ENCODE assay signal across 17 cellular contexts in genomic region chr11:68882391-68882790, GRCh38. TPM values are rescaled to one million over a fixed set of nuclear protein-coding genes. Genes with fewer than 3 reads are reported as not detected.
DNase-seq lines count a peak whose midpoint lies in the region; ATAC-seq, FAIRE-seq and TF ChIP-seq lines count a peak whose summit lies in the region.
"Had no signal": no experiment of that assay in that cellular context is flagged by ENCODE, and none has a peak within 500 bp of the region (broad histone marks: within the 10 kb centered on the region; RNA-seq: fewer than 3 reads in every experiment).

No MANE protein-coding gene starts in this region.

- no peak for TF ChIP-seq EP300 in GM12878 (IDR thresholded peaks at IDR 0.05; ENCODE audit: borderline replicate concordance in 1 of 2, control insufficient read depth in 1 of 2, low read depth in 2 of 2, low read length in 2 of 2)

- no peak for TF ChIP-seq RAD21 in GM12878 (IDR thresholded peaks at IDR 0.05; ENCODE audit: insufficient read depth, low read depth, low read length)

- SMC1A ChIA-PET in GM12878 (lab: Charles Lee; ENCODE audit: uncharacterized antibody, unreplicated experiment), result no interaction called here

- DNase-seq in GM12878 (ENCODE audit: low read depth, low spot score) (no peak), mesenteric fat pad (ENCODE audit: low spot score) (peak; percentile 75), NCI-H2029 (lab: John Stamatoyannopoulos, UW) (no peak), NCI-H2107 (lab: John Stamatoyannopoulos, UW) (no peak), HT-29 (ENCODE audit: low spot score) (no peak)
- DNase-seq: C1 segment of cervical spinal cord; Calu3; CD4-positive, alpha-beta memory T cell; COR-L47; DMS53; DMS79 treated with DMSO at 0.1 percent for 48 hours; GF-D8; GOT3 had no signal

- H4K20me1 ChIP-seq in GM12878 (ENCODE audit: control insufficient read depth, insufficient read depth), result no peaks in the 10 kb centered on the region

- in situ Hi-C loops in GM12878 (cut with MboI), result no loop called here

- no peaks in the 10 kb centered on the region for H3K4me1 Mint-ChIP-seq in activated T-helper 17 cell treated with anti-CD3 and anti-CD28 coated beads, Interleukin-2, amount 50 U/mL, for 72 hours
- H3K4me1 Mint-ChIP-seq: CD4-positive, alpha-beta memory T cell had no signal

- CTCF ChIA-PET in GM12878 (lab: Yijun Ruan, JAX), result no interaction called here

- no peaks in the 10 kb centered on the region for H3K9me3 ChIP-seq in GM12878 (replicated peaks; ENCODE audit: control insufficient read depth, insufficient read depth, low read length)
- H3K9me3 ChIP-seq: HAP-1 had no signal

- POLR2A ChIA-PET in GM12878 (lab: Charles Lee), result no interaction called here

- H2AFZ ChIP-seq in GM12878 (ENCODE audit: control insufficient read depth, low read depth, low read length), result no peak overlapping the region

- intact Hi-C loops in GM12878 (cut with micrococcal nuclease; ENCODE audit: unreplicated experiment), result no loop called here

- no peaks in the 10 kb centered on the region for H3K27me3 Mint-ChIP-seq in activated T-helper 17 cell treated with anti-CD3 and anti-CD28 coated beads, Interleukin-2, amount 50 U/mL, for 72 hours
- H3K27me3 Mint-ChIP-seq: CD4-positive, alpha-beta memory T cell had no signal

- no peak overlapping the region for H3K4me3 Mint-ChIP-seq in activated T-helper 17 cell treated with anti-CD3 and anti-CD28 coated beads, Interleukin-2, amount 50 U/mL, for 72 hours
- H3K4me3 Mint-ChIP-seq: CD4-positive, alpha-beta memory T cell had no signal

- H3K4me3 ChIP-seq in GM12878, result no peak overlapping the region
- H3K4me3 ChIP-seq: HAP-1 had no signal

- ATAC-seq in activated T-helper 17 cell treated with anti-CD3 and anti-CD28 coated beads, Interleukin-2, amount 50 U/mL, for 72 hours (replicated peaks), result no peak
- ATAC-seq in GM12878, result no peak

- no peaks in the 10 kb centered on the region; a peak in 1 of 4 replicates for H3K36me3 ChIP-seq in GM12878 (ENCODE audit: control insufficient read depth in 2 of 2, insufficient read depth in 2 of 2, low read length in 1 of 2)
- H3K36me3 ChIP-seq: HAP-1 had no signal

- RAD21 ChIA-PET in GM12878 (lab: Charles Lee; ENCODE audit: unreplicated experiment), result no interaction called here

- H3K27ac ChIP-seq in GM12878 (ENCODE audit: control insufficient read depth, insufficient read depth), result no peak overlapping the region

- H3K9ac ChIP-seq in GM12878 (ENCODE audit: control insufficient read depth, insufficient read depth, low read length), result no peak overlapping the region

- peak overlapping the region; percentile 65 for H3K27ac Mint-ChIP-seq in activated T-helper 17 cell treated with anti-CD3 and anti-CD28 coated beads, Interleukin-2, amount 50 U/mL, for 72 hours
- H3K27ac Mint-ChIP-seq: CD4-positive, alpha-beta memory T cell had no signal

- H3K4me2 ChIP-seq in GM12878 (ENCODE audit: control insufficient read depth, insufficient read depth), result no peak overlapping the region

- no peak for TF ChIP-seq CTCF in GM12878 (IDR thresholded peaks at IDR 0.05 in 2 of 3, conservative IDR thresholded peaks at IDR 0.05 in 1 of 3; ENCODE audit: control insufficient read depth in 2 of 3, extremely low read depth in 1 of 3, insufficient read depth in 1 of 3, low read depth in 3 of 3, low read length in 3 of 3)

- TF ChIP-seq POLR2A in GM12878 (IDR thresholded peaks at IDR 0.05; ENCODE audit: low read depth, low read length), result no peak

- whole genome bisulfite sequencing in GM12878 (ENCODE audit: insufficient coverage, insufficient replicate concordance, low lambda C conversion rate, missing lambda C conversion rate), result 91% methylated on average over 7 of the region's 13 CpGs

- H3K9me3 Mint-ChIP-seq in activated T-helper 17 cell treated with anti-CD3 and anti-CD28 coated beads, Interleukin-2, amount 50 U/mL, for 72 hours, result no peaks in the 10 kb centered on the region
- H3K9me3 Mint-ChIP-seq: CD4-positive, alpha-beta memory T cell had no signal

- H3K27me3 ChIP-seq in GM12878 (replicated peaks in 1 of 2; ENCODE audit: control insufficient read depth in 2 of 2, insufficient read depth in 2 of 2, low read length in 1 of 2), result no peaks in the 10 kb centered on the region

- H3K79me2 ChIP-seq in GM12878 (ENCODE audit: control insufficient read depth, insufficient read depth, low read length), result no peaks in the 10 kb centered on the region

- FAIRE-seq in GM12878 (lab: Jason Lieb, UNC), result no peak
- FAIRE-seq: GM12892, H54 had no signal

- peaks cover 11% of the 10 kb centered on the region for H3K36me3 Mint-ChIP-seq in activated T-helper 17 cell treated with anti-CD3 and anti-CD28 coated beads, Interleukin-2, amount 50 U/mL, for 72 hours (ENCODE audit: low read depth)

- H3K4me1 ChIP-seq in GM12878 (ENCODE audit: control insufficient read depth, insufficient read depth, low read length), result no peaks in the 10 kb centered on the region

- no TSS peak for BruUV-seq in GM12878 (replicated peaks; lab: Mats Ljungman, UMichigan)

RNA-seq across cellular contexts. Expression of gene MRPL21, which starts 21.2 kb away (rescaled TPM):
- 10 to 100 TPM; 43.4 to 96.4 TPM for total RNA-seq in activated T-helper 17 cell treated with anti-CD3 and anti-CD28 coated beads, Interleukin-2, amount 50 U/mL, for 72 hours
- 18.4 and 19.7 TPM in 2 replicates for total RNA-seq in GM12878 (2013; cell fraction: nucleolus; rRNA removed)
- total RNA-seq in GM12878 (2014; rRNA removed) (113 and 127 TPM in 2 replicates), GM12878 (2014; rRNA removed; fragmentation: Illumina TruSeq; extraction: Trizol) (92.1 and 102 TPM in 2 replicates), GM12878 (2021) (96.5 and 102 TPM in 2 replicates), mesenteric fat pad (41.9 TPM)
- 31.3 TPM for polyA plus RNA-seq in GM12878 (2011; ENCODE audit: low read depth)
- polyA plus RNA-seq in GM12878 (2011; rRNA removed) (85.8 and 131 TPM in 2 replicates), GM12878 (2014; fragmentation: Illumina TruSeq; extraction: Trizol) (69.3 and 86.6 TPM in 2 replicates), GM12878 (2014; fragmentation: Nextera tagmentation; extraction: Ambion mirVana) (100 to 1,000 TPM; 194 to 283 TPM), GM12878 (2014; rRNA removed) (129 and 140 TPM in 2 replicates), GM12878 (2016; fragmentation: Nextera tagmentation; extraction: Ambion mirVana) (100 to 1,000 TPM; 247 to 256 TPM)
- 75.5 and 105 TPM in 2 replicates for polyA plus RNA-seq in GM12878 (2011; cell fraction: cytosol; rRNA removed)
- polyA plus RNA-seq in GM12878 (2011; cell fraction: nucleus; rRNA removed), result 58.2 and 61.3 TPM in 2 replicates
- 70.0 and 75.5 TPM in 2 replicates for polyA plus RNA-seq in GM12878 (2012)
- 37.8 and 45.4 TPM in 2 replicates for polyA minus RNA-seq in GM12878 (2011; rRNA and poly(A)+ RNA removed)
- 17.0 and 25.8 TPM in 2 replicates for polyA minus RNA-seq in GM12878 (2011; cell fraction: cytosol; rRNA and poly(A)+ RNA removed)
- 24.1 and 43.1 TPM in 2 replicates for polyA minus RNA-seq in GM12878 (2011; cell fraction: nucleus; rRNA and poly(A)+ RNA removed)
- 128 and 129 TPM in 2 replicates for total RNA-seq in HT-29 (2014; rRNA removed; shearing (Covaris generic))

RNA-seq across cellular contexts. Expression of gene IGHMBP2, which starts 21.3 kb away (rescaled TPM):
- 10 to 100 TPM; 27.2 to 38.3 TPM for total RNA-seq in activated T-helper 17 cell treated with anti-CD3 and anti-CD28 coated beads, Interleukin-2, amount 50 U/mL, for 72 hours
- 29.3 and 43.7 TPM in 2 replicates for total RNA-seq in GM12878 (2013; cell fraction: nucleolus; rRNA removed)
- total RNA-seq in GM12878 (2014; rRNA removed) (7.5 and 7.8 TPM in 2 replicates), GM12878 (2014; rRNA removed; fragmentation: Illumina TruSeq; extraction: Trizol) (6.3 and 7.4 TPM in 2 replicates), GM12878 (2021) (17.1 and 20.1 TPM in 2 replicates), mesenteric fat pad (16.7 TPM)
- polyA plus RNA-seq in GM12878 (2011; ENCODE audit: low read depth), result 3.4 TPM
- polyA plus RNA-seq in GM12878 (2011; rRNA removed) (7.6 and 12.8 TPM in 2 replicates), GM12878 (2014; fragmentation: Illumina TruSeq; extraction: Trizol) (5.7 and 9.8 TPM in 2 replicates), GM12878 (2014; fragmentation: Nextera tagmentation; extraction: Ambion mirVana) (1 to 10 TPM; 1.4 to 1.6 TPM), GM12878 (2014; rRNA removed) (13.4 and 13.9 TPM in 2 replicates), GM12878 (2016; fragmentation: Nextera tagmentation; extraction: Ambion mirVana) (10 to 100 TPM; 12.6 to 13.2 TPM)
- 8.4 and 10.5 TPM in 2 replicates for polyA plus RNA-seq in GM12878 (2011; cell fraction: cytosol; rRNA removed)
- polyA plus RNA-seq in GM12878 (2011; cell fraction: nucleus; rRNA removed), result 56.2 and 70.0 TPM in 2 replicates
- 6.9 and 7.0 TPM in 2 replicates for polyA plus RNA-seq in GM12878 (2012)
- polyA minus RNA-seq in GM12878 (2011; rRNA and poly(A)+ RNA removed), result 9.9 and 13.0 TPM in 2 replicates
- 5.6 and 6.4 TPM in 2 replicates for polyA minus RNA-seq in GM12878 (2011; cell fraction: cytosol; rRNA and poly(A)+ RNA removed)
- 19.2 and 31.2 TPM in 2 replicates for polyA minus RNA-seq in GM12878 (2011; cell fraction: nucleus; rRNA and poly(A)+ RNA removed)
- total RNA-seq in HT-29 (2014; rRNA removed; shearing (Covaris generic)), result 20.4 and 22.0 TPM in 2 replicates

RNA-seq across cellular contexts. Expression of gene CPT1A, which starts 40.7 kb away (rescaled TPM):
- 10 to 100 TPM; 12.9 to 45.0 TPM for total RNA-seq in activated T-helper 17 cell treated with anti-CD3 and anti-CD28 coated beads, Interleukin-2, amount 50 U/mL, for 72 hours
- total RNA-seq in GM12878 (2013; cell fraction: nucleolus; rRNA removed), result 11.0 and 15.9 TPM in 2 replicates
- total RNA-seq in GM12878 (2014; rRNA removed) (6.6 and 7.6 TPM in 2 replicates), GM12878 (2014; rRNA removed; fragmentation: Illumina TruSeq; extraction: Trizol) (7.0 and 7.5 TPM in 2 replicates), GM12878 (2021) (17.5 and 17.8 TPM in 2 replicates), mesenteric fat pad (51.9 TPM)
- 6.4 TPM for polyA plus RNA-seq in GM12878 (2011; ENCODE audit: low read depth)
- polyA plus RNA-seq in GM12878 (2011; rRNA removed) (2.5 and 4.5 TPM in 2 replicates), GM12878 (2014; fragmentation: Illumina TruSeq; extraction: Trizol) (7.4 and 10.9 TPM in 2 replicates), GM12878 (2014; fragmentation: Nextera tagmentation; extraction: Ambion mirVana) (1 to 10 TPM; 1.1 to 2.1 TPM), GM12878 (2014; rRNA removed) (7.9 and 9.6 TPM in 2 replicates), GM12878 (2016; fragmentation: Nextera tagmentation; extraction: Ambion mirVana) (1 to 10 TPM; 4.9 to 5.4 TPM)
- polyA plus RNA-seq in GM12878 (2011; cell fraction: cytosol; rRNA removed), result 3.3 and 4.3 TPM in 2 replicates
- polyA plus RNA-seq in GM12878 (2011; cell fraction: nucleus; rRNA removed), result 5.9 and 8.1 TPM in 2 replicates
- polyA plus RNA-seq in GM12878 (2012), result 4.9 and 7.9 TPM in 2 replicates
- polyA minus RNA-seq in GM12878 (2011; rRNA and poly(A)+ RNA removed), result 7.9 and 11.6 TPM in 2 replicates
- 4.8 and 6.0 TPM in 2 replicates for polyA minus RNA-seq in GM12878 (2011; cell fraction: cytosol; rRNA and poly(A)+ RNA removed)
- 2.4 and 5.0 TPM in 2 replicates for polyA minus RNA-seq in GM12878 (2011; cell fraction: nucleus; rRNA and poly(A)+ RNA removed)
- 25.3 and 25.4 TPM in 2 replicates for total RNA-seq in HT-29 (2014; rRNA removed; shearing (Covaris generic))
